ENCODE assay signal across 23 cellular contexts in genomic region chr4:137253949-137254348, GRCh38.
DNase-seq lines count a peak whose midpoint lies in the region; ATAC-seq and TF ChIP-seq lines count a peak whose summit lies in the region.
"Had no signal": no experiment of that assay in that cellular context is flagged by ENCODE, and none has a peak within 500 bp of the region (broad histone marks: within the 10 kb centered on the region; RNA-seq: fewer than 3 reads in every experiment).

No MANE protein-coding gene starts in this region.

- no peaks in the 10 kb centered on the region for H3K27me3 ChIP-seq in psoas muscle (ENCODE audit: insufficient read depth in 3 of 3, low read length in 2 of 3)
- H3K27me3 ChIP-seq: breast epithelium, tibial artery had no signal

- H3K9me3 ChIP-seq in psoas muscle: no peaks in the 10 kb centered on the region
- H3K9me3 ChIP-seq: breast epithelium had no signal

- TF ChIP-seq CTCF in astrocyte of the cerebellum (IDR thresholded peaks at IDR 0.05; ENCODE audit: low read depth, low read length, missing control alignments) (no peak), fibroblast of the aortic adventitia (IDR thresholded peaks at IDR 0.05; ENCODE audit: insufficient read depth, low read length) (no peak), psoas muscle (IDR thresholded peaks at IDR 0.05) (no peak)

- no peak overlapping the region for H3K27ac ChIP-seq in psoas muscle
- H3K27ac ChIP-seq: breast epithelium, epithelial cell of prostate, tibial artery had no signal

- H3K4me3 ChIP-seq in astrocyte of the cerebellum (ENCODE audit: low read depth, low read length) (no peak overlapping the region), fibroblast of the aortic adventitia (ENCODE audit: low read depth, low read length) (no peak overlapping the region), psoas muscle (no peak overlapping the region)
- H3K4me3 ChIP-seq: breast epithelium, lung, tibial artery had no signal

- no peak for ATAC-seq in psoas muscle
- ATAC-seq: activated CD4-positive, CD25-positive, alpha-beta regulatory T cell treated with anti-CD3 and anti-CD28 coated beads, Interleukin-2, amount 50 U/mL, for 24 hours; sciatic nerve; stimulated activated naive B cell treated with anti-CD40 and anti-IgM and Interleukin-4, amounts not matched to agents 10 μg/mL and 1 μg/mL and 100 μg/mL, for 72 hours had no signal

- H3K4me1 ChIP-seq in psoas muscle: no peaks in the 10 kb centered on the region
- H3K4me1 ChIP-seq: breast epithelium had no signal

- no peaks in the 10 kb centered on the region for H3K36me3 ChIP-seq in psoas muscle (ENCODE audit: insufficient read depth in 1 of 2, low read depth in 1 of 2)
- H3K36me3 ChIP-seq: breast epithelium, tibial artery had no signal

- DNase-seq in GM04503 (ENCODE audit: low read depth) (peak; percentile 65), astrocyte of the cerebellum (ENCODE audit: low read depth) (peak; percentile 52), fibroblast of the aortic adventitia (ENCODE audit: low read depth) (peak; percentile 54), stromal cell of bone marrow (ENCODE audit: low read depth) (peak; percentile 77), NCI-H526 (lab: John Stamatoyannopoulos, UW) (no peak), kidney glomerular epithelial cell (lab: John Stamatoyannopoulos, UW) (no peak), psoas muscle (no peak)
- DNase-seq: activated CD8-positive, alpha-beta memory T cell treated with anti-CD3 and anti-CD28 coated beads for 24 hours; activated T-cell treated with anti-CD3 and anti-CD28 coated beads, Interleukin-2, amount 50 U/mL, for 48 hours; C1 segment of cervical spinal cord; islet precursor cell; Kasumi-1; NCI-H1092 treated with DMSO at 0.1 percent for 48 hours; NCI-H2029 treated with DMSO at 0.1 percent for 48 hours; NK-92 treated with Interleukin-12 subunit alpha and Interleukin-12 subunit beta, amount 100 ng/mL, for 24 hours; RPMI8226; stimulated activated naive B cell treated with anti-CD40 and anti-IgM and Interleukin-4, amounts not matched to agents 10 μg/mL and 1 μg/mL and 100 μg/mL, for 72 hours; tibial artery had no signal

- intact Hi-C loops in psoas muscle (cut with DNase I): no loop called here

- in situ Hi-C loops in astrocyte of the cerebellum (cut with HindIII; ENCODE audit: low sequenced_read_pairs): no loop called here

Comparison
In these comparisons a context has a peak if more than half of its experiments do, and no peak if none do; other contexts are left out.
1. DNase-seq: peak in GM04503 (single experiment), astrocyte of the cerebellum (single experiment), fibroblast of the aortic adventitia (single experiment) and stromal cell of bone marrow (single experiment); none in NCI-H526 (0 of 2), kidney glomerular epithelial cell (single experiment) and psoas muscle (0 of 2).